In genomic region chr21:37763298-37763697, GRCh38 we compare ENCODE assay signal across 19 cellular contexts.
A peak's percentile ranks its signal among the peaks of the same experiment; 100 is the strongest.
DNase-seq lines count a peak whose midpoint lies in the region; ATAC-seq and TF ChIP-seq lines count a peak whose summit lies in the region.
"Had no signal": no experiment of that assay in that cellular context is flagged by ENCODE, and none has a peak within 500 bp of the region (broad histone marks: within the 10 kb centered on the region; RNA-seq: fewer than 3 reads in every experiment).

No MANE protein-coding gene starts in this region.

- H3K36me3 ChIP-seq in SJCRH30: no peaks in the 10 kb centered on the region
- H3K36me3 ChIP-seq in mucosa of descending colon (ENCODE audit: low read depth): no peaks in the 10 kb centered on the region

- intact Hi-C loops in mucosa of descending colon (cut with DNase I, micrococcal nuclease): no loop called here
- intact Hi-C loops in CD14-positive monocyte (cut with micrococcal nuclease): no loop called here

- TF ChIP-seq CTCF in mucosa of descending colon (IDR thresholded peaks at IDR 0.05) (no peak), CD14-positive monocyte (IDR thresholded peaks at IDR 0.05) (no peak)

- DNase-seq in COLO668 (lab: John Stamatoyannopoulos, UW; ENCODE audit: unreplicated experiment) (peak; percentile 80), HT-29 (ENCODE audit: low spot score) (peak; percentile 33), SJCRH30 (peak; percentile 54 to 58), mucosa of descending colon (peak in 1 of 3 donors; percentile 5), NCI-H1048 (lab: John Stamatoyannopoulos, UW) (no peak), CD14-positive monocyte (ENCODE audit: low spot score) (no peak)
- DNase-seq: Calu3; CD4-positive, alpha-beta T cell; GDM1; HFFc6; Karpas-422; MM.1S; NCI-H1105 treated with DMSO at 0.1 percent for 48 hours; NCI-H1694 treated with DMSO at 0.1 percent for 48 hours; NCI-H526 had no signal

- no peak overlapping the region for H3K27ac Mint-ChIP-seq in CD14-positive monocyte
- H3K27ac Mint-ChIP-seq: B cell; CD4-positive, alpha-beta T cell; HFFc6 had no signal

- H3K27me3 Mint-ChIP-seq in CD14-positive monocyte (ENCODE audit: low read depth in 3 of 3): peaks cover 0 to 10% (median 4%) of the 10 kb centered on the region in 3 donors
- H3K27me3 Mint-ChIP-seq: B cell had no signal

- H3K4me1 Mint-ChIP-seq in CD14-positive monocyte: no peaks in the 10 kb centered on the region
- H3K4me1 Mint-ChIP-seq: B cell had no signal

- H3K9me3 ChIP-seq in SJCRH30 (replicated peaks) (no peaks in the 10 kb centered on the region), mucosa of descending colon (no peaks in the 10 kb centered on the region)

- H3K4me1 ChIP-seq in SJCRH30 (peaks cover 9% of the 10 kb centered on the region), mucosa of descending colon (ENCODE audit: low read depth) (no peaks in the 10 kb centered on the region)

- H3K36me3 Mint-ChIP-seq in CD14-positive monocyte: no peaks in the 10 kb centered on the region

- peaks cover 0 to 2% (median 0%) of the 10 kb centered on the region in 7 donors for H3K9me3 Mint-ChIP-seq in CD14-positive monocyte
- H3K9me3 Mint-ChIP-seq: CD4-positive, alpha-beta T cell; HFFc6 had no signal

- H3K4me3 Mint-ChIP-seq in CD14-positive monocyte: no peak overlapping the region
- H3K4me3 Mint-ChIP-seq: B cell; CD4-positive, alpha-beta T cell; HFFc6 had no signal

- H3K4me3 ChIP-seq in SJCRH30 (no peak overlapping the region), mucosa of descending colon (no peak overlapping the region)
- H3K4me3 ChIP-seq: GM12878 had no signal

- H3K27me3 ChIP-seq in SJCRH30: 0 out of 2 replicates have a peak, but pooled peaks cover 5% of the 10 kb centered on the region

- peak; percentile 46 for ATAC-seq in mucosa of descending colon
- ATAC-seq in GM19467 (IDR thresholded peaks at IDR 0.05; ENCODE audit: unreplicated experiment): no peak
- ATAC-seq: GM12878, PC-3 had no signal

- H3K27ac ChIP-seq in SJCRH30: no peak overlapping the region; the same call in 1 of the 2 replicates

Comparison
In these comparisons a context has a peak if more than half of its experiments do, and no peak if none do; other contexts are left out.
1. DNase-seq: peak in COLO668 (single experiment), HT-29 (single experiment) and SJCRH30 (2 of 2); none in NCI-H1048 (single experiment) and CD14-positive monocyte (single experiment).